In genomic region chr11:10005955-10006525, GRCh38 we compare ENCODE assay signal across 18 cellular contexts.
DNase-seq lines count a peak whose midpoint lies in the region; ATAC-seq, FAIRE-seq and TF ChIP-seq lines count a peak whose summit lies in the region.
"Had no signal": no experiment of that assay in that cellular context is flagged by ENCODE, and none has a peak within 500 bp of the region (broad histone marks: within the 10 kb centered on the region; RNA-seq: fewer than 3 reads in every experiment).

No MANE protein-coding gene starts in this region.

- H3K27me3 ChIP-seq in bronchial epithelial cell (ENCODE audit: control insufficient read depth, insufficient read depth, low read length) = no peaks in the 10 kb centered on the region
- H3K27me3 ChIP-seq in subcutaneous abdominal adipose tissue (ENCODE audit: control insufficient read depth in 5 of 5, insufficient read depth in 4 of 5, low read length in 5 of 5) = no peaks in the 10 kb centered on the region
- H3K27me3 ChIP-seq: BLaER1 had no signal

- FAIRE-seq in bronchial epithelial cell (lab: Jason Lieb, UNC) = peak; percentile 23
- FAIRE-seq: GM18507 had no signal

- H3K9ac ChIP-seq in subcutaneous abdominal adipose tissue (ENCODE audit: low read length in 5 of 5) = peak overlapping the region in 1 of 5 donors; percentile 55
- H3K9ac ChIP-seq: BLaER1, SK-N-SH had no signal

- no peak for ATAC-seq in GM18505 (IDR thresholded peaks at IDR 0.05; ENCODE audit: unreplicated experiment)
- ATAC-seq in HG03095 (IDR thresholded peaks at IDR 0.05; ENCODE audit: unreplicated experiment) = no peak

- H3K4me1 ChIP-seq in subcutaneous abdominal adipose tissue (ENCODE audit: control insufficient read depth in 5 of 5, insufficient read depth in 5 of 5, low read length in 5 of 5) = peaks cover 0 to 6% (median 0%) of the 10 kb centered on the region in 5 donors
- H3K4me1 ChIP-seq: BLaER1 had no signal

- TF ChIP-seq POLR2A in GM18505 (IDR thresholded peaks at IDR 0.05; ENCODE audit: borderline replicate concordance, extremely low read depth, insufficient read depth, insufficient read length) = no peak

- H3K4me3 ChIP-seq in bronchial epithelial cell (ENCODE audit: low read depth, low read length) (no peak overlapping the region), subcutaneous abdominal adipose tissue (ENCODE audit: low read depth in 1 of 5, low read length in 5 of 5) (peak overlapping the region in 4 of 5 donors; percentile 18 to 56 (median 33))
- H3K4me3 ChIP-seq: BLaER1 had no signal

- no peak for TF ChIP-seq CTCF in bronchial epithelial cell (IDR thresholded peaks at IDR 0.05; ENCODE audit: insufficient read depth, low read length, severe bottlenecking)
- TF ChIP-seq CTCF in GM13977 (IDR thresholded peaks at IDR 0.05; ENCODE audit: extremely low read depth, insufficient read depth, missing control alignments) = no peak

- H3K9me3 ChIP-seq in subcutaneous abdominal adipose tissue (ENCODE audit: control insufficient read depth in 5 of 5, low read length in 5 of 5) = peaks cover 0 to 2% (median 0%) of the 10 kb centered on the region in 5 donors

- DNase-seq in NCI-H2029 treated with DMSO at 0.1 percent for 48 hours (lab: John Stamatoyannopoulos, UW) = peak; percentile 29
- DNase-seq in NCI-H2029 (lab: John Stamatoyannopoulos, UW) = no peak
- peak; percentile 72 for DNase-seq in NCI-H524 treated with DMSO at 0.1 percent for 48 hours (lab: John Stamatoyannopoulos, UW)
- DNase-seq in bronchial epithelial cell (ENCODE audit: low read depth) = no peak
- no peak for DNase-seq in GM13977 (ENCODE audit: low spot score)
- DNase-seq: CD8-positive, alpha-beta memory T cell; H9; NCI-H1436 treated with DMSO at 0.1 percent for 48 hours; NCI-H510A treated with DMSO at 0.1 percent for 48 hours; Right ventricle myocardium superior; SK-N-SH; T-helper 1 cell had no signal

- no peaks in the 10 kb centered on the region for H3K36me3 ChIP-seq in bronchial epithelial cell (ENCODE audit: control insufficient read depth, insufficient read depth, low read length)
- no peaks in the 10 kb centered on the region for H3K36me3 ChIP-seq in subcutaneous abdominal adipose tissue (ENCODE audit: control insufficient read depth in 5 of 5, insufficient read depth in 5 of 5, low read length in 5 of 5)
- H3K36me3 ChIP-seq: BLaER1 had no signal

- in situ Hi-C loops in GM13977 (cut with MboI; ENCODE audit: low pct_unique_long_range_greater_than_20kb, low sequenced_read_pairs, unreplicated experiment) = no loop called here

- no peak overlapping the region for H3K27ac ChIP-seq in subcutaneous abdominal adipose tissue (ENCODE audit: low read depth, low read length)
- H3K27ac ChIP-seq: 22Rv1, BLaER1 had no signal

Comparison
In these comparisons a context has a peak if more than half of its experiments do, and no peak if none do; other contexts are left out.
1. DNase-seq: peak in NCI-H2029 treated with DMSO at 0.1 percent for 48 hours (single experiment) and NCI-H524 treated with DMSO at 0.1 percent for 48 hours (single experiment); none in NCI-H2029 (single experiment), bronchial epithelial cell (single experiment) and GM13977 (single experiment).